1 cellular context compared by ENCODE assay signal in genomic region chr1:77757066-77757584, GRCh38.
TF ChIP-seq lines count a peak whose summit lies in the region.

No MANE protein-coding gene starts in this region.

TF ChIP-seq in K562, 482 proteins besides CTCF, POLR2A, EP300 and RAD21:
- TF ChIP-seq GTF2E2 (tag; IDR thresholded peaks at IDR 0.05) (no peak), PBX2 (CRISPR knock-in tag; IDR thresholded peaks at IDR 0.05; ENCODE audit: low read depth) (no peak), PBX2 (tag; conservative IDR thresholded peaks at IDR 0.05; ENCODE audit: low read depth) (peak; percentile 43), MEIS2 (IDR thresholded peaks at IDR 0.05; ENCODE audit: partially characterized antibody) (peak; percentile 73), PRPF4 (IDR thresholded peaks at IDR 0.05; ENCODE audit: insufficient read depth, low read depth, low read length, poor library complexity, severe bottlenecking) (no peak)
